15 cellular contexts compared by ENCODE assay signal in the genomic region with DNA sequence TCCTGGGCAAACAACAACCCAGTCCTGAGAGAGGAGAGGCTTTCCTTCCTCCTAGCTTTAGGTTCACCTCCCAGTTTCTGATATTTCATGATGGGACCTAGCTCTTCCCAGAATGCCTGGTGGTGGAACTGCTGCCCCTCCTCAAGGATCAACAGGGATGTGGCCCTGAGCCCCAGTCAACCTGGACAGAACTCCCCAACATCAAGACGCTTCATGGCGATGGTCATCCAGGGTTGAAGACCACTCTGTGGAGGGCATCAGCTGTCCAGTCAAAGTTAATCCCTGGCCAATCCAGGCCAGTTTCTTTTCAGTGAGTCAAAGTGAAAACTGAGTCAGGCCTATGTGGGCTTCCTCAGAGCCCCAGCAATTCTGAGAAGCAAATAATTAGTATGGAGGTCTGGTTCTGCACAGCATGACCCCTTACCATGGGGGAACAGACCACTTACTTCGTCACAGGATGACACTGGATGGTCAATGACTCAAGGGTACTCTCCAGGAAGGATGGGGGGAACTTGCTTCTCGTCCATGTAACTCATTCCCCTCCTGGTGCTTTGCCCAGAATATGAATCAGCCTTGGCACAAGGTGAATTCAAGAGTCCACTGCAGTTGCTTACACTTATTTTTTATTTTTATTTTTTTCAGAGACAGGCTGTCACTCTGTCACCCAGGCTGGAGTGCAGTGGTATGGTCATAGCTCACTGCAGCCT. TPM values are rescaled to one million over a fixed set of nuclear protein-coding genes. Genes with fewer than 3 reads are reported as not detected.
DNase-seq lines count a peak whose midpoint lies in the region; ATAC-seq and TF ChIP-seq lines count a peak whose summit lies in the region.
"Had no signal": no experiment of that assay in that cellular context is flagged by ENCODE, and none has a peak within 500 bp of the region (broad histone marks: within the 10 kb centered on the region; RNA-seq: fewer than 3 reads in every experiment).

No MANE protein-coding gene starts in this region.

- H3K27me3 Mint-ChIP-seq in naive thymus-derived CD4-positive, alpha-beta T cell: peaks cover 0 to 10% (median 5%) of the 10 kb centered on the region in 5 donors

- intact Hi-C loops in naive thymus-derived CD4-positive, alpha-beta T cell (cut with micrococcal nuclease): no loop called here

- H3K9me3 Mint-ChIP-seq in naive thymus-derived CD4-positive, alpha-beta T cell: no peaks in the 10 kb centered on the region
- H3K9me3 Mint-ChIP-seq: CD4-positive, alpha-beta memory T cell had no signal

- DNase-seq in stimulated activated CD4-positive, alpha-beta T cell treated with anti-CD3 and anti-CD28 coated beads, Interleukin-1b, Interleukin-23, amount 100 ng/mL, for 48 hours: peak; percentile 32
- DNase-seq in stimulated activated CD4-positive, alpha-beta T cell treated with anti-CD3 and anti-CD28 coated beads, Interleukin-12 subunit alpha, Interleukin-12 subunit beta, amount 100 ng/mL, for 4 hours: no peak
- peak; percentile 56 for DNase-seq in T1000 (lab: John Stamatoyannopoulos, UW)
- peak; percentile 92 for DNase-seq in fibroblast of the aortic adventitia (ENCODE audit: low read depth)
- DNase-seq in NCI-H774 (lab: John Stamatoyannopoulos, UW): no peak
- no peak for DNase-seq in anterior cingulate cortex (lab: John Stamatoyannopoulos, UW)
- DNase-seq in naive thymus-derived CD4-positive, alpha-beta T cell: no peak
- DNase-seq: body of pancreas; CD4-positive, alpha-beta memory T cell; left ventricle myocardium inferior; NCI-H524; nucleus accumbens; stimulated activated CD4-positive, alpha-beta T cell treated with anti-CD3 and anti-CD28 coated beads, Interleukin-4, amount 100 ng/mL, for 1 hour; testis had no signal

- H3K36me3 ChIP-seq in naive thymus-derived CD4-positive, alpha-beta T cell (ENCODE audit: control insufficient read depth in 2 of 3, insufficient read depth in 3 of 3, low read length in 3 of 3): no peaks in the 10 kb centered on the region
- H3K36me3 ChIP-seq: left ventricle myocardium inferior had no signal

- peaks cover 0 to 1% (median 0%) of the 10 kb centered on the region in 5 donors for H3K36me3 Mint-ChIP-seq in naive thymus-derived CD4-positive, alpha-beta T cell
- H3K36me3 Mint-ChIP-seq: CD4-positive, alpha-beta memory T cell had no signal

- H3K4me3 Mint-ChIP-seq in naive thymus-derived CD4-positive, alpha-beta T cell: no peak overlapping the region
- H3K4me3 Mint-ChIP-seq: CD4-positive, alpha-beta memory T cell had no signal

- ATAC-seq in HG03108 (IDR thresholded peaks at IDR 0.05; ENCODE audit: unreplicated experiment): no peak
- no peak for ATAC-seq in naive thymus-derived CD4-positive, alpha-beta T cell
- ATAC-seq: body of pancreas had no signal

- CTCF ChIA-PET in naive thymus-derived CD4-positive, alpha-beta T cell (lab: Charles Lee): no interaction called here

- no peaks in the 10 kb centered on the region for H3K27me3 ChIP-seq in naive thymus-derived CD4-positive, alpha-beta T cell (ENCODE audit: control insufficient read depth in 2 of 2, insufficient read depth in 2 of 2, low read length in 2 of 2)
- H3K27me3 ChIP-seq: body of pancreas, testis had no signal

- H3K4me1 Mint-ChIP-seq in naive thymus-derived CD4-positive, alpha-beta T cell: peaks cover 8 to 12% (median 10%) of the 10 kb centered on the region in 7 donors

- no peak overlapping the region for H3K27ac ChIP-seq in naive thymus-derived CD4-positive, alpha-beta T cell (ENCODE audit: low read depth, low read length)
- H3K27ac ChIP-seq: body of pancreas, left ventricle myocardium inferior, testis had no signal

- H3K4me1 ChIP-seq in naive thymus-derived CD4-positive, alpha-beta T cell (ENCODE audit: control insufficient read depth in 2 of 2, insufficient read depth in 2 of 2, low read length in 2 of 2): no peaks in the 10 kb centered on the region
- H3K4me1 ChIP-seq: body of pancreas, testis had no signal

- H3K9me3 ChIP-seq in naive thymus-derived CD4-positive, alpha-beta T cell (ENCODE audit: control insufficient read depth in 2 of 3, low read length in 3 of 3): no peaks in the 10 kb centered on the region
- H3K9me3 ChIP-seq: body of pancreas, left ventricle myocardium inferior, testis had no signal

- no peak for TF ChIP-seq CTCF in fibroblast of the aortic adventitia (IDR thresholded peaks at IDR 0.05; ENCODE audit: insufficient read depth, low read length)

- H3K27ac Mint-ChIP-seq in naive thymus-derived CD4-positive, alpha-beta T cell: peak overlapping the region in 2 of 9 donors; percentile 23 to 67
- H3K27ac Mint-ChIP-seq: CD4-positive, alpha-beta memory T cell had no signal

- POLR2A ChIA-PET in naive thymus-derived CD4-positive, alpha-beta T cell (lab: Charles Lee): no interaction called here

- no peak overlapping the region for H3K4me3 ChIP-seq in fibroblast of the aortic adventitia (ENCODE audit: low read depth, low read length)
- H3K4me3 ChIP-seq in naive thymus-derived CD4-positive, alpha-beta T cell (ENCODE audit: low read length): no peak overlapping the region
- H3K4me3 ChIP-seq: body of pancreas, left ventricle myocardium inferior, testis had no signal

RNA-seq across cellular contexts. Expression of a gene that starts 14.7 kb away (rescaled TPM):
- 16.3 and 33.9 TPM in 2 replicates for total RNA-seq in fibroblast of the aortic adventitia (ENCODE audit: low replicate concordance)
- total RNA-seq in naive thymus-derived CD4-positive, alpha-beta T cell: 10 to 100 TPM; 18.6 to 43.7 (median 34.1) TPM
- 10 to 100 TPM in 1 of 2 donors, 1 to 10 TPM in 1; 8.0 to 21.1 TPM for polyA plus RNA-seq in naive thymus-derived CD4-positive, alpha-beta T cell

RNA-seq across cellular contexts. Expression of a gene that starts 41.7 kb away (rescaled TPM):
- 64.3 and 77.3 TPM in 2 replicates for total RNA-seq in fibroblast of the aortic adventitia (ENCODE audit: low replicate concordance)
- total RNA-seq in naive thymus-derived CD4-positive, alpha-beta T cell: 10 to 100 TPM; 29.5 to 64.7 (median 32.0) TPM
- 10 to 100 TPM; 47.0 to 51.3 TPM for polyA plus RNA-seq in naive thymus-derived CD4-positive, alpha-beta T cell

RNA-seq across cellular contexts. Expression of a gene that starts 41.8 kb away (rescaled TPM):
- 9.1 TPM in 1 of 2 replicates, not detected in the other for total RNA-seq in fibroblast of the aortic adventitia (ENCODE audit: low replicate concordance)
- 10 to 100 TPM in 1 of 5 experiments, 1 to 10 TPM in 3, under 1 TPM in 1; 0.61 to 17.5 (median 2.2) TPM for total RNA-seq in naive thymus-derived CD4-positive, alpha-beta T cell
- polyA plus RNA-seq in naive thymus-derived CD4-positive, alpha-beta T cell: not detected
- total RNA-seq: body of pancreas had no signal

RNA-seq across cellular contexts. Expression of a gene that starts 57.0 kb away (rescaled TPM):
- 0.09 TPM in 1 of 2 replicates, not detected in the other for total RNA-seq in fibroblast of the aortic adventitia (ENCODE audit: low replicate concordance)
- total RNA-seq in naive thymus-derived CD4-positive, alpha-beta T cell: under 1 TPM in 1 of 5 experiments, not detected in 4; 0.10 TPM
- polyA plus RNA-seq in naive thymus-derived CD4-positive, alpha-beta T cell: not detected
- total RNA-seq: body of pancreas; CD4-positive, alpha-beta memory T cell; left ventricle myocardium inferior had no signal
- polyA plus RNA-seq: CD4-positive, alpha-beta memory T cell had no signal

Comparison
In these comparisons a context has a peak if more than half of its experiments do, and no peak if none do; other contexts are left out.
1. DNase-seq: peak in stimulated activated CD4-positive, alpha-beta T cell treated with anti-CD3 and anti-CD28 coated beads, Interleukin-1b, Interleukin-23, amount 100 ng/mL, for 48 hours (single experiment), T1000 (single experiment) and fibroblast of the aortic adventitia (single experiment); none in stimulated activated CD4-positive, alpha-beta T cell treated with anti-CD3 and anti-CD28 coated beads, Interleukin-12 subunit alpha, Interleukin-12 subunit beta, amount 100 ng/mL, for 4 hours (single experiment), NCI-H774 (single experiment), anterior cingulate cortex (0 of 58) and naive thymus-derived CD4-positive, alpha-beta T cell (0 of 9).